Comparison of ENCODE assay signal across 17 cellular contexts in genomic region chr2:29247336-29247914, GRCh38.
"Had no signal": no experiment of that assay in that cellular context is flagged by ENCODE, and none has a peak within 500 bp of the region (broad histone marks: within the 10 kb centered on the region; RNA-seq: fewer than 3 reads in every experiment).

No MANE protein-coding gene starts in this region.

- H3K36me3 ChIP-seq: gastroesophageal sphincter, left lung, ovary, tibial nerve had no signal

- H3K9me3 ChIP-seq: gastroesophageal sphincter, left lung, ovary, testis, tibial nerve had no signal

- ATAC-seq: esophagus mucosa; gastroesophageal sphincter; left lung; naive thymus-derived CD8-positive, alpha-beta T cell had no signal

- H3K27me3 ChIP-seq: dorsolateral prefrontal cortex, gastroesophageal sphincter, left lung, ovary, testis, tibial nerve had no signal

- DNase-seq: cortex of kidney; dorsolateral prefrontal cortex; effector CD8-positive, alpha-beta T cell; glutamatergic neuron; immature natural killer cell; left lung; mesenchymal stem cell; ovary; right cardiac atrium; small intestine; stimulated activated CD4-positive, alpha-beta T cell treated with anti-CD3 and anti-CD28 coated beads, Interleukin-12 subunit alpha, Interleukin-12 subunit beta, amount 100 ng/mL, for 4 hours; testis had no signal

- H3K4me1 ChIP-seq: gastroesophageal sphincter, left lung, testis, tibial nerve had no signal

- H3K4me3 ChIP-seq: dorsolateral prefrontal cortex, gastroesophageal sphincter, left lung, lung, ovary, testis, tibial nerve had no signal

- H3K27ac ChIP-seq: dorsolateral prefrontal cortex, gastroesophageal sphincter, left lung, ovary, testis, tibial nerve had no signal
